ENCODE assay signal across 1 cellular context in the genomic region with DNA sequence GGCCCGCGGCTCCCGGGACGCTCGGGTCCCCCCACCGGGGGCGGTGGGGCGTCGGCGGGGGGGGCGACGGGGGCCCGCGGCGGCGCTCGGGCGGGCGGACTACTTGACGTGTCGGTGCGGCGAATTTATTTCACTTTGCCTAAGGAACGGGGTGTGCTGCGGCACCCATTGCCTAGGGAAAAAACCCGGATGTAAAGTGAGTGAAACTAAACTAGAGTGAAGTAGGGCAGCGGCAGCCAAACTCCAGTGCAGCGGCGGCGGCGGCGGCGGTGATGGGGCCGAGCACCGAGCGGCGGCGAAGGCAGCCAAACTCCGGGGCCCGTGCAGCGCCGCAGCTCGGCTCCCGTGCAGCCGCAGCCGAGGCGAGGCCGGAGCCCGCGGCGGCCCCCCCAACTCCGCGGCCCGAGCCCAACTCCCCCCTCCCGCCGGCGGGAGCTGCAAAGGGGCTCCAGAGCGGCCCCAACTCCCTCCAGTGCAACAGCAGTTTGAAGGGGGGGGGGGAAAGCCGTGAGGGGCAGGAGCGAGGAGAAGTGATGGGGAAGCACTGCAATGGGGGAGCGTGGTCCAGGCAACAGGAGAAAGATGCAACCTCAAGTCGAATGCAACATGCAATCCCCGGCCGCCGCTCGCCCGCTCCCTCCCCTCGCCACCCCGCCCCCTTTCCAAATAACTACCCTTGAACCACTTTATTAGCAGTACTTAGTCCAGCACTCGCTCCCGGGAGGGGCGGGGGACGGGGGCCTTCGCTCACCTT.
TF ChIP-seq lines count a peak whose summit lies in the region.

No MANE protein-coding gene starts in this region.

TF ChIP-seq in H1, 55 proteins besides CTCF, POLR2A, EP300 and RAD21:
- 0 out of 2 replicates have a peak, but pooled peaks have one; percentile 34 for TF ChIP-seq TCF12 (IDR thresholded peaks at IDR 0.05; ENCODE audit: low read depth, low read length)
- peak; percentile 60 for TF ChIP-seq TBP (IDR thresholded peaks at IDR 0.05; ENCODE audit: low read depth, low read length)
- no peak for TF ChIP-seq SIRT6 (IDR thresholded peaks at IDR 0.05; ENCODE audit: low read length)
- no peak for TF ChIP-seq GTF2F1 (IDR thresholded peaks at IDR 0.05; ENCODE audit: borderline replicate concordance, low read depth, low read length)
- 0 out of 2 replicates have a peak, but pooled peaks have one; percentile 42 for TF ChIP-seq YY1 (IDR thresholded peaks at IDR 0.05; ENCODE audit: low read depth, low read length)
- no peak for TF ChIP-seq FOSL1 (IDR thresholded peaks at IDR 0.05; ENCODE audit: insufficient read depth, low read depth, low read length)
- peak; percentile 38 for TF ChIP-seq MAX (IDR thresholded peaks at IDR 0.05)
- no peak for TF ChIP-seq TEAD4 (IDR thresholded peaks at IDR 0.05; ENCODE audit: low read depth, low read length)
- TF ChIP-seq NANOG (IDR thresholded peaks at IDR 0.05; ENCODE audit: insufficient read depth, low read depth, low read length, poor library complexity, severe bottlenecking) = no peak
- peak; percentile 28; the same call in 1 of the 2 replicates for TF ChIP-seq PHF8 (conservative IDR thresholded peaks at IDR 0.05; ENCODE audit: low read depth, low read length)
- no peak for TF ChIP-seq BCL11A (IDR thresholded peaks at IDR 0.05; ENCODE audit: low read depth in 2 of 2, low read length in 2 of 2)
- TF ChIP-seq CHD1 (IDR thresholded peaks at IDR 0.05; ENCODE audit: low read depth, low read length) = no peak
- peak; percentile 54 for TF ChIP-seq KDM4A (IDR thresholded peaks at IDR 0.05; ENCODE audit: low read depth, low read length, severe bottlenecking)
- TF ChIP-seq RBBP5 (IDR thresholded peaks at IDR 0.05; ENCODE audit: borderline replicate concordance, low read depth, low read length) = peak; percentile 89
- peak; percentile 40; the same call in 1 of the 2 replicates for TF ChIP-seq CHD2 (IDR thresholded peaks at IDR 0.05; ENCODE audit: low read length)
- TF ChIP-seq JUND (IDR thresholded peaks at IDR 0.05; ENCODE audit: low read length) = no peak
- TF ChIP-seq, protein P1, sequence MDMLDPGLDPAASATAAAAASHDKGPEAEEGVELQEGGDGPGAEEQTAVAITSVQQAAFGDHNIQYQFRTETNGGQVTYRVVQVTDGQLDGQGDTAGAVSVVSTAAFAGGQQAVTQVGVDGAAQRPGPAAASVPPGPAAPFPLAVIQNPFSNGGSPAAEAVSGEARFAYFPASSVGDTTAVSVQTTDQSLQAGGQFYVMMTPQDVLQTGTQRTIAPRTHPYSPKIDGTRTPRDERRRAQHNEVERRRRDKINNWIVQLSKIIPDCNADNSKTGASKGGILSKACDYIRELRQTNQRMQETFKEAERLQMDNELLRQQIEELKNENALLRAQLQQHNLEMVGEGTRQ (IDR thresholded peaks at IDR 0.05; ENCODE audit: low read length) = no peak
- TF ChIP-seq SP4 (IDR thresholded peaks at IDR 0.05; ENCODE audit: low read length) = peak; percentile 46; the same call in 1 of the 2 replicates
- TF ChIP-seq ASH2L (IDR thresholded peaks at IDR 0.05; ENCODE audit: low read length) = peak; percentile 94
- TF ChIP-seq HDAC6 (IDR thresholded peaks at IDR 0.05; ENCODE audit: low read depth, low read length) = no peak
- TF ChIP-seq GABPA (IDR thresholded peaks at IDR 0.05; ENCODE audit: borderline replicate concordance, insufficient read depth, low read length) = no peak
- peak; percentile 64; the same call in 1 of the 2 replicates for TF ChIP-seq CREB1 (IDR thresholded peaks at IDR 0.05)
- peak; percentile 18 for TF ChIP-seq CTBP2 (IDR thresholded peaks at IDR 0.05; ENCODE audit: borderline replicate concordance, insufficient read depth, insufficient read length, low read length)
- no peak for TF ChIP-seq RFX5 (IDR thresholded peaks at IDR 0.05; ENCODE audit: borderline replicate concordance, low read depth, low read length)
- no peak for TF ChIP-seq BRCA1 (IDR thresholded peaks at IDR 0.05; ENCODE audit: low read depth, low read length)
- TF ChIP-seq CEBPB (IDR thresholded peaks at IDR 0.05; ENCODE audit: low read depth, low read length) = no peak
- no peak for TF ChIP-seq SP2 (IDR thresholded peaks at IDR 0.05; ENCODE audit: low read length)
- TF ChIP-seq RXRA (IDR thresholded peaks at IDR 0.05; ENCODE audit: insufficient read depth, low read depth, low read length) = no peak
- no peak; a peak in 1 of 4 replicates for TF ChIP-seq SIN3A (conservative IDR thresholded peaks at IDR 0.05 in 1 of 2, IDR thresholded peaks at IDR 0.05 in 1 of 2; ENCODE audit: low read depth in 1 of 2, low read length in 2 of 2)
- TF ChIP-seq KDM1A (IDR thresholded peaks at IDR 0.05; ENCODE audit: borderline replicate concordance, low read length) = no peak; the same call in 1 of the 2 replicates
- TF ChIP-seq TAF1 (IDR thresholded peaks at IDR 0.05; ENCODE audit: low read depth, low read length) = peak; percentile 64
